Comparison of ENCODE assay signal across 8 cellular contexts in the genomic region with DNA sequence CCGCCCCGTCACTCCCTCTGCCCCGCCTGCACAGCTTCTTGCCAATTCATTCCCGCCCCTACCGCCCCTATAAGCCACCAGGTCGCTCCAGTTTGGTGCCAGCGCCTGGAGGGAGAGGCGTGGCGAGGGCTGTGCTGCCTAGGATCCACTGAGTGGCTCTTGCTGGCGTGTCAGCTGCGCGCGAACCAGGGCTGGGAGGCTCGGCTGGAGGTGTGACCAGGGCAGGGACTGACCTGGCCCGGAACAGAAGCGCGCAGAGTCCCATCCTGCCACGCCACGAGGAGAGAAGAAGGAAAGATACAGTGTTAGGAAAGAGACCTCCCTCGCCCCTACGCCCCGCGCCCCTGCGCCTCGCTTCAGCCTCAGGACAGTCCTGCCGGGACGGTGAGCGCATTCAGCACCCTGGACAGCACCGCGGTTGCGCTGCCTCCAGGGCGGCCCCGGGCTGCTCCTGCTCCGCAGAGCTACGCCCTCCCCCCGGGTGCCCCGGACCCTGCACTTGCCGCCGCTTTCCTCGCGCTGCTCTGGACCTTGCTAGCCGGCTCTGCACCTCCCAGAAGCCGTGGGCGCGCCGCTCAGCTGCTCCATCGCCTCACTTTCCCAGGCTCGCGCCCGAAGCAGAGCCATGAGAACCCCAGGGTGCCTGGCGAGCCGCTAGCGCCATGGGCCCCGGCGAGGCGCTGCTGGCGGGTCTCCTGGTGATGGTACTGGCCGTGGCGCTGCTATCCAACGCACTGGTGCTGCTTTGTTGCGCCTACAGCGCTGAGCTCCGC. TPM values are rescaled to one million over a fixed set of nuclear protein-coding genes. Genes with fewer than 3 reads are reported as not detected.
DNase-seq lines count a peak whose midpoint lies in the region; ATAC-seq and TF ChIP-seq lines count a peak whose summit lies in the region.

A gene with protein sequence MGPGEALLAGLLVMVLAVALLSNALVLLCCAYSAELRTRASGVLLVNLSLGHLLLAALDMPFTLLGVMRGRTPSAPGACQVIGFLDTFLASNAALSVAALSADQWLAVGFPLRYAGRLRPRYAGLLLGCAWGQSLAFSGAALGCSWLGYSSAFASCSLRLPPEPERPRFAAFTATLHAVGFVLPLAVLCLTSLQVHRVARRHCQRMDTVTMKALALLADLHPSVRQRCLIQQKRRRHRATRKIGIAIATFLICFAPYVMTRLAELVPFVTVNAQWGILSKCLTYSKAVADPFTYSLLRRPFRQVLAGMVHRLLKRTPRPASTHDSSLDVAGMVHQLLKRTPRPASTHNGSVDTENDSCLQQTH (plus strand): TSS at position 72 of the 773 bp plus-strand sequence. CDS start 591 bp downstream, at position 663.

- no peak within 1 kb of the TSS for H3K4me3 ChIP-seq in BLaER1 treated with 17β-estradiol and CSF1 and Interleukin-3, amounts not matched to agents 10 nM and 100 nM
- H3K4me3 ChIP-seq in astrocyte of the spinal cord (ENCODE audit: low read depth, low read length): no peak within 1 kb of the TSS

- H3K36me3 Mint-ChIP-seq in CD14-positive monocyte: no peaks in the 10 kb centered on the region

- H3K27me3 Mint-ChIP-seq in CD14-positive monocyte (ENCODE audit: low read depth in 3 of 3): peaks cover 0 to 24% (median 14%) of the 10 kb centered on the region in 3 donors

- in situ Hi-C loops in astrocyte of the spinal cord (cut with HindIII; ENCODE audit: low sequenced_read_pairs): no loop called here

- H3K9me3 ChIP-seq in BLaER1 treated with 17β-estradiol and CSF1 and Interleukin-3, amounts not matched to agents 10 nM and 100 nM (replicated peaks in 1 of 11): peaks cover 0 to 7% (median 0%) of the 10 kb centered on the region in 11 experiments; a peak in 1 of 22 replicates

- peaks cover 0 to 10% (median 0%) of the 10 kb centered on the region in 11 experiments; a peak in 8 of 22 replicates for H3K27me3 ChIP-seq in BLaER1 treated with 17β-estradiol and CSF1 and Interleukin-3, amounts not matched to agents 10 nM and 100 nM

- H3K27ac Mint-ChIP-seq in CD14-positive monocyte: no peak within 1 kb of the TSS

- DNase-seq in NCI-H1105 (lab: John Stamatoyannopoulos, UW): peak; percentile 30
- DNase-seq in astrocyte of the spinal cord (ENCODE audit: low read depth, low spot score): peak; percentile 39
- peak; percentile 51 for DNase-seq in kidney tubule cell (ENCODE audit: low spot score)
- DNase-seq in stimulated activated naive CD8-positive, alpha-beta T cell treated with anti-CD3 and anti-CD28 coated beads, Interleukin-15, Interleukin-2, amounts not matched to agents 100 U/mL and 50 U/mL, for 24 hours: peak; percentile 59
- no peak for DNase-seq in CD14-positive monocyte (ENCODE audit: low spot score)

- peaks cover 0 to 2% (median 0%) of the 10 kb centered on the region in 7 donors for H3K9me3 Mint-ChIP-seq in CD14-positive monocyte

- H3K4me1 ChIP-seq in BLaER1 treated with 17β-estradiol and CSF1 and Interleukin-3, amounts not matched to agents 10 nM and 100 nM: peaks cover 0 to 32% (median 15%) of the 10 kb centered on the region in 10 experiments; a peak in 12 of 20 replicates

- H3K4me1 Mint-ChIP-seq in CD14-positive monocyte: no peaks in the 10 kb centered on the region

- H3K9ac ChIP-seq in BLaER1 treated with 17β-estradiol and CSF1 and Interleukin-3, amounts not matched to agents 10 nM and 100 nM: no peak within 1 kb of the TSS

- ATAC-seq in stimulated activated naive CD8-positive, alpha-beta T cell treated with anti-CD3 and anti-CD28 coated beads, Interleukin-15, Interleukin-2, amounts not matched to agents 100 U/mL and 50 U/mL, for 24 hours: peak; percentile 51
- ATAC-seq in HG03280 (IDR thresholded peaks at IDR 0.05; ENCODE audit: unreplicated experiment) (no peak), HG03521 (IDR thresholded peaks at IDR 0.05; ENCODE audit: unreplicated experiment) (no peak)

- peak within 1 kb of the TSS in 8 of 11 experiments; percentile 31 to 65 (median 48); a peak in 13 of 22 replicates for H3K4me2 ChIP-seq in BLaER1 treated with 17β-estradiol and CSF1 and Interleukin-3, amounts not matched to agents 10 nM and 100 nM

- intact Hi-C loops in CD14-positive monocyte (cut with micrococcal nuclease): no loop called here

- no peak within 1 kb of the TSS for H3K27ac ChIP-seq in BLaER1 treated with 17β-estradiol and CSF1 and Interleukin-3, amounts not matched to agents 10 nM and 100 nM

- H3K36me3 ChIP-seq in BLaER1 treated with 17β-estradiol and CSF1 and Interleukin-3, amounts not matched to agents 10 nM and 100 nM: no peaks in the 10 kb centered on the region

- peak within 1 kb of the TSS in 1 of 2 donors; percentile 30 for H3K4me3 Mint-ChIP-seq in CD14-positive monocyte

- H4K20me1 ChIP-seq in BLaER1 treated with 17β-estradiol and CSF1 and Interleukin-3, amounts not matched to agents 10 nM and 100 nM: peaks cover 0 to 44% (median 15%) of the 10 kb centered on the region in 11 experiments; a peak in 12 of 22 replicates

- TF ChIP-seq CTCF in astrocyte of the spinal cord (IDR thresholded peaks at IDR 0.05; ENCODE audit: low read depth, low read length) (no peak), CD14-positive monocyte (IDR thresholded peaks at IDR 0.05) (no peak)

RNA-seq across cellular contexts. Expression of the gene that starts here (rescaled TPM):
- not detected for polyA plus RNA-seq in CD14-positive monocyte
